Comparison of ENCODE assay signal across 12 cellular contexts in the genomic region with DNA sequence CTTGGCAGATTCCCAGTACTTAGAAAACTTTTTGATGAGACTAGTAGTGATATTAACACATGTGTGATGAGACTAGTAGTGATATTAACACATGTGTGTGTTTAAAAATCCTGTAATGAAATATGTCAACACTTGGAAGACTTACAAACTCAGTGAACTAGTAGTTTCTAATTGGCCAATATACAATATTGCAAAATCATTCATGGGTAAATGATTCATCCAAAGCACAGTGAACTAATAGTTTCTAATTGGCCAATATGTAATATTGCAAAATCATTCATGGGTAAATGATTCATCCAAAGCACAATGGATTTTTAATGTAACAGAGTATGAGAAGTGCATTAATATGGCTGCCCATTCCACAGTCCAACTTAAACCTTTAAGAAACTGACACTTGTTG.
DNase-seq lines count a peak whose midpoint lies in the region; ATAC-seq, FAIRE-seq and TF ChIP-seq lines count a peak whose summit lies in the region.
"Had no signal": no experiment of that assay in that cellular context is flagged by ENCODE, and none has a peak within 500 bp of the region (broad histone marks: within the 10 kb centered on the region; RNA-seq: fewer than 3 reads in every experiment).

No MANE protein-coding gene starts in this region.

- no peaks in the 10 kb centered on the region for H3K36me3 ChIP-seq in HCT116 (ENCODE audit: control insufficient read depth in 1 of 2, insufficient read depth in 2 of 2, low read length in 2 of 2)
- H3K36me3 ChIP-seq in small intestine (ENCODE audit: control insufficient read depth in 2 of 2, insufficient read depth in 2 of 2, low read length in 2 of 2): peaks cover 0 to 4% of the 10 kb centered on the region in 2 donors
- H3K36me3 ChIP-seq: prostate gland had no signal

- H3K4me3 Mint-ChIP-seq in type B pancreatic cell: no peak overlapping the region
- H3K4me3 Mint-ChIP-seq: activated CD8-positive, alpha-beta T cell treated with anti-CD3 and anti-CD28 coated beads, Interleukin-2, amount 10 ng/mL, durations not matched to agents 7 days and 5 days; activated naive CD8-positive, alpha-beta T cell treated with anti-CD3 and anti-CD28 coated beads, Interleukin-2, amount 50 U/mL, for 24 hours had no signal

- intact Hi-C loops in HCT116 (cut with micrococcal nuclease): no loop called here

- no peak overlapping the region for H3K27ac Mint-ChIP-seq in type B pancreatic cell
- H3K27ac Mint-ChIP-seq: activated CD8-positive, alpha-beta T cell treated with anti-CD3 and anti-CD28 coated beads, Interleukin-2, amount 10 ng/mL, durations not matched to agents 7 days and 5 days; activated naive CD8-positive, alpha-beta T cell treated with anti-CD3 and anti-CD28 coated beads, Interleukin-2, amount 50 U/mL, for 24 hours had no signal

- CTCF ChIA-PET in HCT116 (lab: Charles Lee): no interaction called here

- no peaks in the 10 kb centered on the region for H3K27me3 Mint-ChIP-seq in type B pancreatic cell

- H3K79me2 ChIP-seq in HCT116 (ENCODE audit: insufficient read depth, low read length): no peaks in the 10 kb centered on the region

- no peak overlapping the region for H2AFZ ChIP-seq in HCT116 (ENCODE audit: low read depth, low read length, poor library complexity, severe bottlenecking)

- H3K4me3 ChIP-seq in HCT116 (replicated peaks in 1 of 2; ENCODE audit: low read depth in 1 of 2, low read length in 2 of 2) (no peak overlapping the region), small intestine (ENCODE audit: low read depth in 1 of 2, low read length in 2 of 2) (no peak overlapping the region)
- H3K4me3 ChIP-seq: prostate gland had no signal

- H3K27ac ChIP-seq in HCT116 (ENCODE audit: low read depth, low read length): no peak overlapping the region
- no peak overlapping the region for H3K27ac ChIP-seq in foreskin keratinocyte
- no peak overlapping the region for H3K27ac ChIP-seq in small intestine (ENCODE audit: low read depth in 1 of 2, low read length in 1 of 2)
- H3K27ac ChIP-seq: prostate gland had no signal

- H3K9me3 Mint-ChIP-seq in type B pancreatic cell: no peaks in the 10 kb centered on the region
- H3K9me3 Mint-ChIP-seq: activated naive CD8-positive, alpha-beta T cell treated with anti-CD3 and anti-CD28 coated beads, Interleukin-2, amount 50 U/mL, for 24 hours had no signal

- DNase-seq in HCT116 (ENCODE audit: low read depth, low spot score): no peak
- DNase-seq in SIG-M5 treated with dmso at 0.1 percent for 504 hours (lab: John Stamatoyannopoulos, UW; ENCODE audit: unreplicated experiment): peak; percentile 86
- DNase-seq in foreskin keratinocyte: peak; percentile 66 to 77
- DNase-seq in small intestine: peak; percentile 53
- DNase-seq in cerebellum (ENCODE audit: low spot score): no peak
- DNase-seq in type B pancreatic cell (ENCODE audit: extremely low spot score, unreplicated experiment): no peak
- DNase-seq in NAMALWA (ENCODE audit: low spot score): no peak
- DNase-seq: activated CD8-positive, alpha-beta T cell treated with anti-CD3 and anti-CD28 coated beads, Interleukin-2, amount 10 ng/mL, durations not matched to agents 7 days and 5 days; activated naive CD8-positive, alpha-beta T cell treated with anti-CD3 and anti-CD28 coated beads, Interleukin-2, amount 50 U/mL, for 24 hours; GOT3; KG1 had no signal

- no peaks in the 10 kb centered on the region for H3K9me2 ChIP-seq in HCT116 (ENCODE audit: insufficient read depth)

- H3K4me1 ChIP-seq in HCT116 (ENCODE audit: control insufficient read depth in 1 of 2, insufficient read depth in 2 of 2, low read length in 2 of 2) (no peaks in the 10 kb centered on the region), foreskin keratinocyte (no peaks in the 10 kb centered on the region), small intestine (ENCODE audit: control insufficient read depth in 2 of 2, insufficient read depth in 1 of 2, low read depth in 1 of 2, low read length in 1 of 2) (no peaks in the 10 kb centered on the region)
- H3K4me1 ChIP-seq: prostate gland had no signal

- H3K9me3 ChIP-seq in HCT116 (ENCODE audit: control insufficient read depth in 1 of 2, insufficient read depth in 1 of 2, low read depth in 1 of 2, low read length in 2 of 2) (no peaks in the 10 kb centered on the region), small intestine (ENCODE audit: control insufficient read depth, low read depth) (no peaks in the 10 kb centered on the region)
- H3K9me3 ChIP-seq: prostate gland had no signal

- TF ChIP-seq POLR2A in HCT116 (IDR thresholded peaks at IDR 0.05; ENCODE audit: borderline replicate concordance, extremely low read depth, insufficient read depth, insufficient read length): no peak

- RAD21 ChIA-PET in HCT116 (lab: Charles Lee; ENCODE audit: low non-redundant PET in 1 of 2, low total read pairs in 2 of 2, uncharacterized antibody in 2 of 2, unreplicated experiment in 2 of 2): no interaction called here

- peaks cover 4% of the 10 kb centered on the region for H3K36me3 Mint-ChIP-seq in type B pancreatic cell

- ATAC-seq in HCT116: no peak
- peak; percentile 76 for ATAC-seq in foreskin keratinocyte
- ATAC-seq: activated CD8-positive, alpha-beta T cell treated with anti-CD3 and anti-CD28 coated beads, Interleukin-2, amount 10 ng/mL, durations not matched to agents 7 days and 5 days; activated naive CD8-positive, alpha-beta T cell treated with anti-CD3 and anti-CD28 coated beads, Interleukin-2, amount 50 U/mL, for 24 hours had no signal

- no peak overlapping the region for H3K4me2 ChIP-seq in HCT116 (ENCODE audit: low read length)

- POLR2A ChIA-PET in HCT116 (lab: Charles Lee): no interaction called here

- no peaks in the 10 kb centered on the region for H4K20me1 ChIP-seq in HCT116 (ENCODE audit: insufficient read depth)

- H3K4me1 Mint-ChIP-seq in type B pancreatic cell (ENCODE audit: unreplicated experiment): peaks cover 3% of the 10 kb centered on the region
- H3K4me1 Mint-ChIP-seq: activated naive CD8-positive, alpha-beta T cell treated with anti-CD3 and anti-CD28 coated beads, Interleukin-2, amount 50 U/mL, for 24 hours had no signal

- FAIRE-seq in small intestine (lab: Jason Lieb, UNC): peak; percentile 36

- TF ChIP-seq CTCF in HCT116 (IDR thresholded peaks at IDR 0.05 in 2 of 3, conservative IDR thresholded peaks at IDR 0.05 in 1 of 3; ENCODE audit: borderline replicate concordance in 1 of 3, insufficient read depth in 1 of 3, low read depth in 2 of 3, low read length in 2 of 3): no peak
- no peak for TF ChIP-seq CTCF in foreskin keratinocyte (conservative IDR thresholded peaks at IDR 0.05)
- no peak for TF ChIP-seq CTCF in type B pancreatic cell (conservative IDR thresholded peaks at IDR 0.05)

- no peak overlapping the region for H3K9ac ChIP-seq in HCT116 (ENCODE audit: low read length)

- BruUV-seq in HCT116 (replicated peaks; lab: Mats Ljungman, UMichigan): no TSS peak

- H3K27me3 ChIP-seq in HCT116 (ENCODE audit: insufficient read depth, low read length): no peaks in the 10 kb centered on the region
- no peaks in the 10 kb centered on the region for H3K27me3 ChIP-seq in foreskin keratinocyte
- no peaks in the 10 kb centered on the region for H3K27me3 ChIP-seq in small intestine (ENCODE audit: control insufficient read depth in 2 of 2, insufficient read depth in 2 of 2, low read length in 2 of 2)

- TF ChIP-seq RAD21 in HCT116 (IDR thresholded peaks at IDR 0.05; ENCODE audit: low read depth): no peak

TF ChIP-seq in HCT116, 20 proteins besides CTCF, POLR2A, EP300 and RAD21:
- no peak for TF ChIP-seq JUND (IDR thresholded peaks at IDR 0.05)
- peak; percentile 64 for TF ChIP-seq CEBPB (IDR thresholded peaks at IDR 0.05; ENCODE audit: low read depth)

Comparison
In these comparisons a context has a peak if more than half of its experiments do, and no peak if none do; other contexts are left out.
1. DNase-seq: peak in SIG-M5 treated with dmso at 0.1 percent for 504 hours (single experiment), foreskin keratinocyte (2 of 2) and small intestine (single experiment); none in HCT116 (single experiment), cerebellum (single experiment), type B pancreatic cell (single experiment) and NAMALWA (single experiment).